ENCODE assay signal across 29 cellular contexts in genomic region chr12:101968770-101969169, GRCh38.
DNase-seq lines count a peak whose midpoint lies in the region; ATAC-seq and TF ChIP-seq lines count a peak whose summit lies in the region.
"Had no signal": no experiment of that assay in that cellular context is flagged by ENCODE, and none has a peak within 500 bp of the region (broad histone marks: within the 10 kb centered on the region; RNA-seq: fewer than 3 reads in every experiment).

No MANE protein-coding gene starts in this region.

- H3K4me1 Mint-ChIP-seq in central memory CD8-positive, alpha-beta T cell = peaks cover 10% of the 10 kb centered on the region
- H3K4me1 Mint-ChIP-seq: H9, nephron had no signal

- H3K79me2 ChIP-seq in mammary epithelial cell (ENCODE audit: insufficient read depth, low read length) = no peaks in the 10 kb centered on the region
- H3K79me2 ChIP-seq: hepatocyte had no signal

- no peak overlapping the region for H3K4me3 Mint-ChIP-seq in central memory CD8-positive, alpha-beta T cell
- H3K4me3 Mint-ChIP-seq: effector memory CD8-positive, alpha-beta T cell; H9; nephron; T-helper 1 cell treated with Interleukin-12 subunit alpha and Interleukin-12 subunit beta and Interleukin-4 antibody, amounts not matched to agents 30 μg/mL and 1 μg/mL, for 36 hours; type B pancreatic cell had no signal

- H3K27ac Mint-ChIP-seq in central memory CD8-positive, alpha-beta T cell (ENCODE audit: low read depth) = no peak overlapping the region
- H3K27ac Mint-ChIP-seq: H9; nephron; T-helper 1 cell treated with Interleukin-12 subunit alpha and Interleukin-12 subunit beta and Interleukin-4 antibody, amounts not matched to agents 30 μg/mL and 1 μg/mL, for 36 hours; type B pancreatic cell had no signal

- dilution Hi-C loops in mammary epithelial cell (cut with HindIII; ENCODE audit: low sequenced_read_pairs) = no loop called here

- no peaks in the 10 kb centered on the region for H3K9me3 ChIP-seq in mammary epithelial cell (replicated peaks; ENCODE audit: insufficient read depth, low read length)
- H3K9me3 ChIP-seq in breast epithelium = no peaks in the 10 kb centered on the region
- no peaks in the 10 kb centered on the region for H3K9me3 ChIP-seq in WERI-Rb-1 (ENCODE audit: severe bottlenecking)
- H3K9me3 ChIP-seq: ovary had no signal

- DNase-seq in mammary epithelial cell (peak; percentile 11), breast epithelium (ENCODE audit: low spot score in 2 of 2) (no peak), M059J (ENCODE audit: low read depth) (peak; percentile 8), WERI-Rb-1 (no peak)
- no peak for DNase-seq in central memory CD8-positive, alpha-beta T cell (ENCODE audit: low spot score in 2 of 2)
- DNase-seq: activated CD4-positive, CD25-positive, alpha-beta regulatory T cell treated with anti-CD3 and anti-CD28 coated beads, Interleukin-2, amount 50 U/mL, for 72 hours; activated T-cell treated with anti-CD3 and anti-CD28 coated beads, Interleukin-2, amount 50 U/mL, for 1 hour; C1 segment of cervical spinal cord; Calu3; cortex of kidney; effector memory CD8-positive, alpha-beta T cell; H9; left cardiac atrium; NCI-H1417; NCI-H2081; NCI-H82; ovary; retina; small intestine; stimulated activated CD8-positive, alpha-beta memory T cell treated with anti-CD3 and anti-CD28 coated beads, Interleukin-4, amount 100 ng/mL, for 48 hours; substantia nigra had no signal

- H3K36me3 Mint-ChIP-seq in central memory CD8-positive, alpha-beta T cell (ENCODE audit: insufficient read depth) = no peaks in the 10 kb centered on the region
- H3K36me3 Mint-ChIP-seq: type B pancreatic cell had no signal

- intact Hi-C loops in mammary epithelial cell (cut with micrococcal nuclease) = no loop called here
- intact Hi-C loops in breast epithelium (cut with DNase I; ENCODE audit: low total_unique reads) = no loop called here

- H3K4me2 ChIP-seq in mammary epithelial cell (ENCODE audit: insufficient read depth, low read depth, low read length) = no peak overlapping the region
- H3K4me2 ChIP-seq: hepatocyte had no signal

- TF ChIP-seq POLR2A in breast epithelium (IDR thresholded peaks at IDR 0.05) = no peak

- CTCF ChIA-PET in mammary epithelial cell (lab: Charles Lee; ENCODE audit: low non-redundant PET) = no interaction called here

- no TSS peak for BruUV-seq in mammary epithelial cell (replicated peaks; lab: Mats Ljungman, UMichigan)

- ATAC-seq in central memory CD8-positive, alpha-beta T cell (replicated peaks; ENCODE audit: extremely low read depth, poor library complexity, severe bottlenecking) = peak; percentile 75
- ATAC-seq in GM21381 (IDR thresholded peaks at IDR 0.05; ENCODE audit: unreplicated experiment) = no peak
- ATAC-seq in GM19455 (IDR thresholded peaks at IDR 0.05; ENCODE audit: unreplicated experiment) = no peak
- ATAC-seq: effector memory CD8-positive, alpha-beta T cell; left cardiac atrium had no signal

- no peaks in the 10 kb centered on the region for H3K36me3 ChIP-seq in mammary epithelial cell (ENCODE audit: insufficient read depth, low read length)
- H3K36me3 ChIP-seq in breast epithelium = no peaks in the 10 kb centered on the region
- H3K36me3 ChIP-seq in WERI-Rb-1 = no peaks in the 10 kb centered on the region
- H3K36me3 ChIP-seq: cardiac muscle cell, ovary had no signal

- H3K27me3 ChIP-seq in mammary epithelial cell (ENCODE audit: insufficient read depth, low read length) (no peaks in the 10 kb centered on the region), breast epithelium (no peaks in the 10 kb centered on the region), WERI-Rb-1 (ENCODE audit: insufficient read depth, low read depth, severe bottlenecking) (no peaks in the 10 kb centered on the region)
- H3K27me3 ChIP-seq: cardiac muscle cell, hepatocyte, ovary had no signal

- no peak overlapping the region for H2AFZ ChIP-seq in mammary epithelial cell (ENCODE audit: low read depth, low read length)
- H2AFZ ChIP-seq: hepatocyte had no signal

- TF ChIP-seq CTCF in mammary epithelial cell (conservative IDR thresholded peaks at IDR 0.05 in 1 of 2, IDR thresholded peaks at IDR 0.05 in 1 of 2; ENCODE audit: extremely low read depth in 1 of 2, insufficient read depth in 1 of 2, low read depth in 1 of 2, low read length in 2 of 2) (no peak), breast epithelium (IDR thresholded peaks at IDR 0.05) (no peak), WERI-Rb-1 (IDR thresholded peaks at IDR 0.05; ENCODE audit: low read depth, low read length) (no peak)

- H3K4me3 ChIP-seq in mammary epithelial cell (replicated peaks in 1 of 3; ENCODE audit: insufficient read depth in 1 of 3, low read depth in 2 of 3, low read length in 3 of 3) = no peak overlapping the region
- no peak overlapping the region for H3K4me3 ChIP-seq in breast epithelium
- H3K4me3 ChIP-seq in WERI-Rb-1 (ENCODE audit: low read depth, low read length) = no peak overlapping the region
- H3K4me3 ChIP-seq: cardiac muscle cell, hepatocyte, ovary, SK-N-MC had no signal

- no peak overlapping the region for H3K9ac ChIP-seq in mammary epithelial cell (ENCODE audit: insufficient read depth, low read length)

- H3K9me3 Mint-ChIP-seq in central memory CD8-positive, alpha-beta T cell = no peaks in the 10 kb centered on the region
- H3K9me3 Mint-ChIP-seq: effector memory CD8-positive, alpha-beta T cell; H9; T-helper 1 cell treated with Interleukin-12 subunit alpha and Interleukin-12 subunit beta and Interleukin-4 antibody, amounts not matched to agents 30 μg/mL and 1 μg/mL, for 36 hours; type B pancreatic cell had no signal

- H3K27me3 Mint-ChIP-seq in central memory CD8-positive, alpha-beta T cell = no peaks in the 10 kb centered on the region
- H3K27me3 Mint-ChIP-seq: type B pancreatic cell had no signal

- H3K4me1 ChIP-seq in mammary epithelial cell (ENCODE audit: insufficient read depth, low read length) = no peaks in the 10 kb centered on the region
- H3K4me1 ChIP-seq in breast epithelium = no peaks in the 10 kb centered on the region

- no peak overlapping the region for H3K27ac ChIP-seq in mammary epithelial cell (ENCODE audit: insufficient read depth, low read depth, low read length)
- no peak overlapping the region for H3K27ac ChIP-seq in breast epithelium
- H3K27ac ChIP-seq in WERI-Rb-1 = no peak overlapping the region
- H3K27ac ChIP-seq: cardiac muscle cell, hepatocyte, ovary, SK-N-MC had no signal

- in situ Hi-C loops in mammary epithelial cell (cut with MboI; ENCODE audit: low sequenced_read_pairs in 2 of 2) = loop anchor here in 1 of 2 donors (25.0 kb wide), 1 partner anchor 519 kb away; the partner anchor contains the start of gene IGF1

- 88% methylated on average over 1 of the region's 1 CpG for WGBS in mammary epithelial cell (ENCODE audit: low coverage, missing lambda C conversion rate)

- no peaks in the 10 kb centered on the region for H4K20me1 ChIP-seq in mammary epithelial cell (ENCODE audit: insufficient read depth, low read length)

Comparison
In these comparisons a context has a peak if more than half of its experiments do, and no peak if none do; other contexts are left out.
1. DNase-seq: peak in mammary epithelial cell (single experiment) and M059J (single experiment); none in breast epithelium (0 of 2), central memory CD8-positive, alpha-beta T cell (0 of 2) and WERI-Rb-1 (single experiment).